In genomic region chr7:118185163-118185860, GRCh38 we compare ENCODE assay signal across 8 cellular contexts. TPM values are rescaled to one million over a fixed set of nuclear protein-coding genes. Genes with fewer than 3 reads are reported as not detected.
A peak's percentile ranks its signal among the peaks of the same experiment; 100 is the strongest.
DNase-seq lines count a peak whose midpoint lies in the region; ATAC-seq and TF ChIP-seq lines count a peak whose summit lies in the region.

No MANE protein-coding gene starts in this region.

- no peak for ATAC-seq in Panc1
- ATAC-seq in GM18517 (IDR thresholded peaks at IDR 0.05; ENCODE audit: unreplicated experiment), result no peak
- no peak for ATAC-seq in GM21737 (IDR thresholded peaks at IDR 0.05; ENCODE audit: unreplicated experiment)
- no peak for ATAC-seq in GM19397 (IDR thresholded peaks at IDR 0.05; ENCODE audit: unreplicated experiment)

- H3K27ac ChIP-seq in Panc1 (ENCODE audit: low read length), result peak overlapping the region; percentile 99

- peak overlapping the region; percentile 75 for H3K4me3 ChIP-seq in GM12864 (ENCODE audit: low read depth, low read length)
- H3K4me3 ChIP-seq in Panc1 (ENCODE audit: low read depth in 2 of 2, low read length in 2 of 2), result peak overlapping the region; percentile 89 to 90
- H3K4me3 ChIP-seq in epithelial cell of esophagus (ENCODE audit: low read length), result peak overlapping the region; percentile 71

- POLR2A ChIA-PET in Panc1 (lab: Charles Lee), result interaction anchor here (0.6 kb wide), 1 partner anchor 606 kb away, joined by 5 read pairs; no protein-coding TSS in a partner anchor

- H3K27me3 ChIP-seq in Panc1 (ENCODE audit: control insufficient read depth, insufficient read depth, low read length), result no peaks in the 10 kb centered on the region

- intact Hi-C loops in Panc1 (cut with micrococcal nuclease; ENCODE audit: unreplicated experiment), result no loop called here

- TF ChIP-seq CTCF in GM12864 (IDR thresholded peaks at IDR 0.05; ENCODE audit: low read depth, low read length, missing control alignments), result no peak
- no peak for TF ChIP-seq CTCF in Panc1 (IDR thresholded peaks at IDR 0.05)
- TF ChIP-seq CTCF in epithelial cell of esophagus (IDR thresholded peaks at IDR 0.05; ENCODE audit: insufficient read depth, low read depth, low read length, missing control alignments), result no peak
- TF ChIP-seq CTCF in GM20000 (IDR thresholded peaks at IDR 0.05; ENCODE audit: extremely low read depth, missing control alignments), result no peak

- in situ Hi-C loops in Panc1 (cut with HindIII; ENCODE audit: low pct_unique_long_range_greater_than_20kb, low sequenced_read_pairs), result no loop called here

- DNase-seq in GM12864 (ENCODE audit: low read depth) (no peak), Panc1 (ENCODE audit: low read depth, low spot score) (no peak), epithelial cell of esophagus (ENCODE audit: low read depth) (no peak), renal cortical epithelial cell (ENCODE audit: low read depth) (peak; percentile 19), GM20000 (ENCODE audit: low spot score) (no peak)

- H3K36me3 ChIP-seq in Panc1 (ENCODE audit: control insufficient read depth, insufficient read depth, low read length), result peaks cover 22% of the 10 kb centered on the region

- CTCF ChIA-PET in Panc1 (lab: Charles Lee), result no interaction called here

- no peaks in the 10 kb centered on the region for H3K9me3 ChIP-seq in Panc1 (ENCODE audit: control insufficient read depth, insufficient read depth, low read depth, low read length)

- H3K4me1 ChIP-seq in Panc1 (ENCODE audit: control insufficient read depth, insufficient read depth, low read length), result peaks cover 15% of the 10 kb centered on the region

- no TSS peak for BruUV-seq in Panc1 (replicated peaks; lab: Mats Ljungman, UMichigan)

RNA-seq across cellular contexts. Expression of gene LSM8, which starts 1.3 kb away (rescaled TPM):
- total RNA-seq in Panc1 (2021; ENCODE audit: unreplicated experiment), result 27.9 TPM
- 30.9 TPM for polyA plus RNA-seq in Panc1 (2012; ENCODE audit: insufficient read length)
- total RNA-seq in renal cortical epithelial cell, result 31.7 and 34.7 TPM in 2 replicates

RNA-seq across cellular contexts. Expression of gene ANKRD7, which starts 39.2 kb away (rescaled TPM):
- 1.0 TPM for total RNA-seq in Panc1 (2021; ENCODE audit: unreplicated experiment)
- 0.64 TPM for polyA plus RNA-seq in Panc1 (2012; ENCODE audit: insufficient read length)
- total RNA-seq in renal cortical epithelial cell, result 3.6 and 4.6 TPM in 2 replicates
